ENCODE assay signal across 16 cellular contexts in genomic region chr10:94214497-94214896, GRCh38.
"Had no signal": no experiment of that assay in that cellular context is flagged by ENCODE, and none has a peak within 500 bp of the region (broad histone marks: within the 10 kb centered on the region; RNA-seq: fewer than 3 reads in every experiment).

No MANE protein-coding gene starts in this region.

- H3K4me2 ChIP-seq: SK-N-SH had no signal

- H3K9me3 ChIP-seq: lower lobe of right lung, prostate gland, sigmoid colon, SK-N-SH, tibial nerve had no signal

- H3K36me3 ChIP-seq: lower lobe of right lung, prostate gland, sigmoid colon, tibial nerve had no signal

- DNase-seq: activated CD4-positive, alpha-beta T cell treated with anti-CD3 and anti-CD28 coated beads for 1 hour; activated CD4-positive, alpha-beta T cell treated with anti-CD3 and anti-CD28 coated beads, Interleukin-2, amount 50 U/mL, for 48 hours; activated naive CD4-positive, alpha-beta T cell treated with Interleukin-2 at 50 U/mL for 16 hours; aorta; erythroblast; kidney glomerular epithelial cell; lower lobe of right lung; sigmoid colon; SK-N-SH; stimulated activated CD4-positive, alpha-beta T cell treated with anti-CD3 and anti-CD28 coated beads, Interleukin-12 subunit alpha, Interleukin-12 subunit beta, amount 100 ng/mL, for 4 hours; stimulated activated CD4-positive, alpha-beta T cell treated with anti-CD3 and anti-CD28 coated beads, Interleukin-2, amount 100 ng/mL, for 24 hours; T-cell; T-helper 9 cell had no signal

- H3K4me1 ChIP-seq: lower lobe of right lung, prostate gland had no signal

- H3K4me3 ChIP-seq: lower lobe of right lung, prostate gland, sigmoid colon, tibial nerve had no signal

- H3K27me3 ChIP-seq: sigmoid colon, tibial nerve had no signal

- H3K9ac ChIP-seq: SK-N-SH had no signal

- H3K27ac ChIP-seq: lower lobe of right lung, prostate gland, tibial nerve had no signal

- ATAC-seq: activated T-helper 17 cell treated with anti-CD3 and anti-CD28 coated beads, Interleukin-2, amount 50 U/mL, for 72 hours; T-cell had no signal
